1 cellular context compared by ENCODE assay signal in the genomic region with DNA sequence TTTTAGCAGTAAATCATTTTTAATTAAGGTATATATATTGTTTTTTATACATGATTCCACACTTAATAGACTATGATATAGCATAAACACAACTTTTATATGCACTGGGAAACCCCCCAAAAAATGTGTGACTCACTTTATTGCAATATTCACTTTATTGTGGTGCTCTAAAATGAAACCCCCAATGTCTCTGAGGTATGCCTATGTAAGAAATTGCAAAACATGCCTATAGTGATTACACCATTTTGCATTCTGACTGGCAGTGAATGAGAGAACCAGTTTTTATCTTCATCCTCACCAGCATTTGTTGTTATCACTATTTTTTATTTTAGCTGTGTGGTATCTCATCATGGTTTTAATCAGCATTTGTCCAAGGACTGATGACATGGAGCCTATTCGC.
TF ChIP-seq lines count a peak whose summit lies in the region.

No MANE protein-coding gene starts in this region.

TF ChIP-seq in K562, 482 proteins besides CTCF, POLR2A, EP300 and RAD21:
- TF ChIP-seq ZNF408 (CRISPR knock-in tag; IDR thresholded peaks at IDR 0.05; ENCODE audit: low read depth) (no peak), ZNF175 (CRISPR knock-in tag; IDR thresholded peaks at IDR 0.05; ENCODE audit: low read depth) (no peak), RBM25 (IDR thresholded peaks at IDR 0.05; ENCODE audit: low read depth, low read length, severe bottlenecking) (peak; percentile 57), GTF2F1 (IDR thresholded peaks at IDR 0.05; ENCODE audit: low read depth, low read length) (no peak), NELFE (IDR thresholded peaks at IDR 0.05; ENCODE audit: insufficient read depth, insufficient read length) (no peak), MXD1 (CRISPR knock-in tag; IDR thresholded peaks at IDR 0.05; ENCODE audit: borderline replicate concordance, poor library complexity, severe bottlenecking) (no peak), HNRNPLL (IDR thresholded peaks at IDR 0.05; ENCODE audit: low read depth, low read length, poor library complexity, severe bottlenecking) (no peak), NEUROD1 (IDR thresholded peaks at IDR 0.05; ENCODE audit: borderline replicate concordance, low read depth, low read length, partially characterized antibody) (no peak)
- TF ChIP-seq, protein P1, sequence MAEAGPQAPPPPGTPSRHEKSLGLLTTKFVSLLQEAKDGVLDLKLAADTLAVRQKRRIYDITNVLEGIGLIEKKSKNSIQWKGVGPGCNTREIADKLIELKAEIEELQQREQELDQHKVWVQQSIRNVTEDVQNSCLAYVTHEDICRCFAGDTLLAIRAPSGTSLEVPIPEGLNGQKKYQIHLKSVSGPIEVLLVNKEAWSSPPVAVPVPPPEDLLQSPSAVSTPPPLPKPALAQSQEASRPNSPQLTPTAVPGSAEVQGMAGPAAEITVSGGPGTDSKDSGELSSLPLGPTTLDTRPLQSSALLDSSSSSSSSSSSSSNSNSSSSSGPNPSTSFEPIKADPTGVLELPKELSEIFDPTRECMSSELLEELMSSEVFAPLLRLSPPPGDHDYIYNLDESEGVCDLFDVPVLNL (CRISPR knock-in tag; IDR thresholded peaks at IDR 0.05; ENCODE audit: low read depth) = no peak
